6 cellular contexts compared by ENCODE assay signal in genomic region chrX:123129805-123130204, GRCh38. TPM values are rescaled to one million over a fixed set of nuclear protein-coding genes. Genes with fewer than 3 reads are reported as not detected.
"Had no signal": no experiment of that assay in that cellular context is flagged by ENCODE, and none has a peak within 500 bp of the region (broad histone marks: within the 10 kb centered on the region; RNA-seq: fewer than 3 reads in every experiment).

No MANE protein-coding gene starts in this region.

RNA-seq across cellular contexts. Expression of gene GRIA3, which starts 54.3 kb away (rescaled TPM):
- total RNA-seq: OCI-LY7, PC-3, PC-9, SJCRH30, SJSA1, SK-MEL-5 had no signal
